Comparison of ENCODE assay signal across 16 cellular contexts in genomic region chr12:32881107-32881506, GRCh38. TPM values are rescaled to one million over a fixed set of nuclear protein-coding genes. Genes with fewer than 3 reads are reported as not detected.
"Had no signal": no experiment of that assay in that cellular context is flagged by ENCODE, and none has a peak within 500 bp of the region (broad histone marks: within the 10 kb centered on the region; RNA-seq: fewer than 3 reads in every experiment).

No MANE protein-coding gene starts in this region.

- H3K4me3 ChIP-seq: body of pancreas, gastrocnemius medialis, lung, mucosa of descending colon, upper lobe of left lung had no signal

- H3K27ac ChIP-seq: gastrocnemius medialis, upper lobe of left lung had no signal

- H3K36me3 ChIP-seq: gastrocnemius medialis, upper lobe of left lung had no signal

- DNase-seq: activated B cell treated with CpG ODN at 0.5 μM for 24 hours; activated CD4-positive, alpha-beta memory T cell treated with anti-CD3 and anti-CD28 coated beads for 36 hours; activated CD4-positive, alpha-beta T cell treated with anti-CD3 and anti-CD28 coated beads for 4 hours; activated CD8-positive, alpha-beta memory T cell treated with anti-CD3 and anti-CD28 coated beads, Interleukin-2, amount 10 ng/mL, durations not matched to agents 7 days and 5 days; activated naive CD8-positive, alpha-beta T cell treated with anti-CD3 and anti-CD28 coated beads, Interleukin-2, amount 10 ng/mL, durations not matched to agents 7 days and 5 days; body of pancreas; central memory CD4-positive, alpha-beta T cell; cortex of kidney; erythroblast; gastrocnemius medialis; mucosa of descending colon; naive B cell; stimulated activated naive CD8-positive, alpha-beta T cell treated with anti-CD3 and anti-CD28 coated beads, Interleukin-15, amount 100 ng/mL, for 72 hours; T-cell; upper lobe of left lung had no signal

- H3K4me1 ChIP-seq: gastrocnemius medialis, upper lobe of left lung had no signal

- H3K9me3 ChIP-seq: body of pancreas, gastrocnemius medialis, mucosa of descending colon, upper lobe of left lung had no signal

- ATAC-seq: activated CD8-positive, alpha-beta memory T cell treated with anti-CD3 and anti-CD28 coated beads, Interleukin-2, amount 10 ng/mL, durations not matched to agents 7 days and 5 days; body of pancreas; gastrocnemius medialis; mucosa of descending colon; stimulated activated naive CD8-positive, alpha-beta T cell treated with anti-CD3 and anti-CD28 coated beads, Interleukin-15, amount 100 ng/mL, for 72 hours; T-cell had no signal

- H3K27me3 ChIP-seq: body of pancreas, gastrocnemius medialis, upper lobe of left lung had no signal

RNA-seq across cellular contexts. Expression of gene PKP2, which starts 15.5 kb away (rescaled TPM):
- total RNA-seq: activated B cell treated with CpG ODN at 0.5 μM for 24 hours; activated CD8-positive, alpha-beta memory T cell treated with anti-CD3 and anti-CD28 coated beads, Interleukin-2, amount 10 ng/mL, durations not matched to agents 7 days and 5 days had no signal
